Comparison of ENCODE assay signal across 22 cellular contexts in genomic region chr15:58775402-58775801, GRCh38.
"Had no signal": no experiment of that assay in that cellular context is flagged by ENCODE, and none has a peak within 500 bp of the region (broad histone marks: within the 10 kb centered on the region; RNA-seq: fewer than 3 reads in every experiment).

No MANE protein-coding gene starts in this region.

- H3K9me3 ChIP-seq: colonic mucosa, esophagus muscularis mucosa, gastroesophageal sphincter, heart left ventricle, right lobe of liver, thoracic aorta, transverse colon, upper lobe of right lung, uterus had no signal

- H3K27ac ChIP-seq: colonic mucosa, esophagus muscularis mucosa, foreskin keratinocyte, gastroesophageal sphincter, heart left ventricle, hepatocyte, neural progenitor cell, parathyroid adenoma, right lobe of liver, thoracic aorta, transverse colon, upper lobe of right lung, uterus had no signal

- H3K27me3 ChIP-seq: colonic mucosa, esophagus muscularis mucosa, foreskin keratinocyte, gastroesophageal sphincter, heart left ventricle, hepatocyte, neural progenitor cell, right lobe of liver, transverse colon, upper lobe of right lung, uterus had no signal

- FAIRE-seq: endothelial cell of umbilical vein, small intestine had no signal

- H2AFZ ChIP-seq: hepatocyte, neural progenitor cell, parathyroid adenoma had no signal

- H3K4me1 ChIP-seq: colonic mucosa, uterus had no signal

- H3K4me3 ChIP-seq: colonic mucosa, gastroesophageal sphincter, heart left ventricle, hepatocyte, lung, neural progenitor cell, right lobe of liver, transverse colon, upper lobe of right lung, uterus had no signal

- DNase-seq: colonic mucosa; effector CD8-positive, alpha-beta T cell; foreskin keratinocyte; heart left ventricle; kidney glomerular epithelial cell; right lobe of liver; small intestine; stimulated activated CD4-positive, alpha-beta T cell treated with anti-CD3 and anti-CD28 coated beads, Interleukin-15, amount 100 ng/mL, for 24 hours; stimulated activated CD4-positive, alpha-beta T cell treated with anti-CD3 and anti-CD28 coated beads, Interleukin-2, amount 100 ng/mL, for 48 hours; stimulated activated naive B cell treated with anti-CD40 and anti-IgM and Interleukin-4, amounts not matched to agents 10 μg/mL and 1 μg/mL and 100 μg/mL, for 72 hours; transverse colon; upper lobe of right lung; uterus had no signal

- H3K36me3 ChIP-seq: colonic mucosa, heart left ventricle, neural progenitor cell, right lobe of liver, thoracic aorta, transverse colon, upper lobe of right lung, uterus had no signal

- H3K9ac ChIP-seq: neural progenitor cell, parathyroid adenoma had no signal

- ATAC-seq: foreskin keratinocyte; gastroesophageal sphincter; heart left ventricle; natural killer cell treated with Interleukin-12 subunit alpha and Interleukin-12 subunit beta and Interleukin-15 and Interleukin-18, amount 100 ng/mL, for 72 hours; right lobe of liver; stimulated activated naive B cell treated with anti-CD40 and anti-IgM and Interleukin-4, amounts not matched to agents 10 μg/mL and 1 μg/mL and 100 μg/mL, for 72 hours; upper lobe of right lung had no signal
